12 cellular contexts compared by ENCODE assay signal in genomic region chr1:228163004-228163753, GRCh38. TPM values are rescaled to one million over a fixed set of nuclear protein-coding genes. Genes with fewer than 3 reads are reported as not detected.
A peak's percentile ranks its signal among the peaks of the same experiment; 100 is the strongest.
DNase-seq lines count a peak whose midpoint lies in the region; ATAC-seq, FAIRE-seq and TF ChIP-seq lines count a peak whose summit lies in the region.
"Had no signal": no experiment of that assay in that cellular context is flagged by ENCODE, and none has a peak within 500 bp of the region (broad histone marks: within the 10 kb centered on the region; RNA-seq: fewer than 3 reads in every experiment).

No MANE protein-coding gene starts in this region.

- H3K4me3 ChIP-seq in RWPE2 (ENCODE audit: severe bottlenecking), result peak overlapping the region; percentile 10
- no peak overlapping the region for H3K4me3 ChIP-seq in H1 (ENCODE audit: extremely low read depth in 1 of 4, insufficient read depth in 2 of 4, low read depth in 3 of 4, low read length in 4 of 4)

- no peak overlapping the region for H4K5ac ChIP-seq in H1 (ENCODE audit: insufficient read length, low read depth, low read length)

- H3K18ac ChIP-seq in H1 (ENCODE audit: extremely low read depth, low read length), result peak overlapping the region; percentile 78

- H4K8ac ChIP-seq in H1 (ENCODE audit: extremely low read depth, insufficient read depth, low read length), result peak overlapping the region; percentile 74; the same call in 1 of the 2 replicates

- H3K4me3 Mint-ChIP-seq in type B pancreatic cell, result no peak overlapping the region

- peaks cover 9% of the 10 kb centered on the region for H3K4me1 Mint-ChIP-seq in type B pancreatic cell (ENCODE audit: unreplicated experiment)

- peak overlapping the region; percentile 99 for H3K27ac Mint-ChIP-seq in type B pancreatic cell

- peak; percentile 48 for ATAC-seq in RWPE2 (ENCODE audit: low read depth)
- ATAC-seq: activated CD4-positive, CD25-positive, alpha-beta regulatory T cell treated with anti-CD3 and anti-CD28 coated beads, Interleukin-2, amount 50 U/mL, for 24 hours had no signal

- TF ChIP-seq CTCF in RWPE2 (IDR thresholded peaks at IDR 0.05; ENCODE audit: poor library complexity, severe bottlenecking) (no peak), H1 (IDR thresholded peaks at IDR 0.05; ENCODE audit: control extremely low read depth in 1 of 3, insufficient read depth in 1 of 3, low read depth in 1 of 3, low read length in 3 of 3) (no peak), type B pancreatic cell (conservative IDR thresholded peaks at IDR 0.05) (no peak)

- H3K27ac ChIP-seq in RWPE2 (ENCODE audit: poor library complexity, severe bottlenecking) (peak overlapping the region; percentile 94), H1 (ENCODE audit: low read depth, low read length) (no peak overlapping the region)

- H3K27me3 Mint-ChIP-seq in type B pancreatic cell, result no peaks in the 10 kb centered on the region

- FAIRE-seq in H1 (lab: Jason Lieb, UNC) (no peak), GM12892 (lab: Jason Lieb, UNC) (no peak)
- FAIRE-seq: endometrium had no signal

- H4K20me1 ChIP-seq in H1 (replicated peaks in 1 of 2; ENCODE audit: control insufficient read depth in 1 of 2, insufficient read depth in 2 of 2, low read length in 2 of 2), result peaks cover 0 to 2% of the 10 kb centered on the region in 2 experiments

- no peak overlapping the region for H2BK20ac ChIP-seq in H1 (ENCODE audit: low read length)

- H3K9ac ChIP-seq in H1 (replicated peaks in 1 of 4; ENCODE audit: extremely low read depth in 1 of 4, low read depth in 3 of 4, low read length in 3 of 4), result no peak overlapping the region

- H3K4ac ChIP-seq in H1 (replicated peaks; ENCODE audit: insufficient read length, low read depth, low read length), result no peak overlapping the region

- H3K23ac ChIP-seq in H1 (ENCODE audit: insufficient read length), result no peak overlapping the region

- no peaks in the 10 kb centered on the region for H3K27me3 ChIP-seq in RWPE2 (ENCODE audit: insufficient read depth, poor library complexity, severe bottlenecking)
- H3K27me3 ChIP-seq in H1 (replicated peaks in 1 of 4; ENCODE audit: control insufficient read depth in 3 of 4, extremely low read depth in 1 of 4, insufficient read depth in 3 of 4, low read length in 3 of 4), result peaks cover 0 to 3% (median 0%) of the 10 kb centered on the region in 4 experiments; a peak in 4 of 7 replicates

- H3K36me3 ChIP-seq in RWPE2 (ENCODE audit: low read depth) (no peaks in the 10 kb centered on the region), H1 (ENCODE audit: control insufficient read depth in 2 of 4, insufficient read depth in 4 of 4, low read length in 3 of 4) (no peaks in the 10 kb centered on the region)
- H3K36me3 ChIP-seq: neutrophil had no signal

- no peak overlapping the region for H2AFZ ChIP-seq in H1 (ENCODE audit: low read length)

- no peaks in the 10 kb centered on the region for H3K9me3 ChIP-seq in RWPE2 (ENCODE audit: severe bottlenecking)
- no peaks in the 10 kb centered on the region for H3K9me3 ChIP-seq in H1 (ENCODE audit: insufficient read depth in 2 of 2, low read depth in 1 of 2, low read length in 1 of 2)
- H3K9me3 ChIP-seq: neutrophil had no signal

- peaks cover 21% of the 10 kb centered on the region for H3K4me1 ChIP-seq in RWPE2 (ENCODE audit: insufficient read depth, poor library complexity, severe bottlenecking)
- H3K4me1 ChIP-seq in H1 (replicated peaks in 1 of 4; ENCODE audit: control insufficient read depth in 3 of 4, insufficient read depth in 4 of 4, low read length in 3 of 4), result peaks cover 0 to 12% (median 8%) of the 10 kb centered on the region in 4 experiments; a peak in 6 of 7 replicates

- CTCF ChIA-PET in H1 (lab: Charles Lee; ENCODE audit: partially characterized antibody), result interaction anchor here (0.9 to 6.2 kb wide), 6 partner anchors 10 to 157 kb away, joined by 3 to 40 read pairs (median 4); no protein-coding TSS in a partner anchor

- H2BK120ac ChIP-seq in H1 (replicated peaks; ENCODE audit: low read depth, low read length), result no peak overlapping the region

- peaks cover 0 to 11% of the 10 kb centered on the region in 2 experiments; a peak in 2 of 4 replicates for H3K79me2 ChIP-seq in H1 (ENCODE audit: control insufficient read depth in 1 of 2, insufficient read depth in 2 of 2, low read length in 2 of 2)

- H3K4me2 ChIP-seq in H1 (ENCODE audit: insufficient read depth in 1 of 2, low read depth in 2 of 2, low read length in 2 of 2), result no peak overlapping the region

- TF ChIP-seq POLR2A in H1 (IDR thresholded peaks at IDR 0.05; ENCODE audit: control extremely low read depth in 1 of 2, low read depth in 2 of 2, low read length in 2 of 2) (no peak), GM12892 (IDR thresholded peaks at IDR 0.05; ENCODE audit: low read depth, low read length) (no peak)

- H4K91ac ChIP-seq in H1 (replicated peaks; ENCODE audit: insufficient read length, low read length), result peak overlapping the region; percentile 65

- WGBS in H1 (ENCODE audit: extremely low coverage in 1 of 2, insufficient coverage in 1 of 2, insufficient read length in 1 of 2, insufficient replicate concordance in 2 of 2, low coverage in 1 of 2, low lambda C conversion rate in 2 of 2, missing lambda C conversion rate in 1 of 2), 2 experiments, result 85% methylated on average over 29 of the region's 30 CpGs; no CpG with 5 or more reads in 1 of the 2 experiments

- no peak overlapping the region for H2AK5ac ChIP-seq in H1 (ENCODE audit: low read depth, low read length)

- H3K56ac ChIP-seq in H1 (replicated peaks; ENCODE audit: insufficient read length, low read depth, low read length), result no peak overlapping the region

- H2BK5ac ChIP-seq in H1 (ENCODE audit: low read depth, low read length), result 0 out of 2 replicates have a peak overlapping the region, but pooled peaks have one; percentile 16

- no peaks in the 10 kb centered on the region for H3K9me3 Mint-ChIP-seq in type B pancreatic cell

- POLR2A ChIA-PET in H1 (lab: Charles Lee; ENCODE audit: partially characterized antibody), result interaction anchor here (0.7 to 6.5 kb wide), 5 partner anchors 10 to 242 kb away, joined by 3 to 44 read pairs (median 4); partner anchors contain the start of gene GUK1

- TF ChIP-seq EP300 in H1 (IDR thresholded peaks at IDR 0.05; ENCODE audit: borderline replicate concordance in 1 of 2, low read depth in 2 of 2, low read length in 2 of 2), result no peak

- H3K36me3 Mint-ChIP-seq in type B pancreatic cell, result no peaks in the 10 kb centered on the region

- H2BK12ac ChIP-seq in H1 (ENCODE audit: low read depth, low read length), result no peak overlapping the region

- no peak for TF ChIP-seq RAD21 in H1 (IDR thresholded peaks at IDR 0.05 in 1 of 2, conservative IDR thresholded peaks at IDR 0.05 in 1 of 2; ENCODE audit: low read depth in 2 of 2, low read length in 2 of 2)

- H3K23me2 ChIP-seq in H1 (ENCODE audit: low read depth, low read length), result peaks cover 6% of the 10 kb centered on the region; the same call in 1 of the 2 replicates

- no peak overlapping the region for H2BK15ac ChIP-seq in H1 (ENCODE audit: low read length)

- DNase-seq in RWPE2 (ENCODE audit: low spot score) (no peak), H1 (ENCODE audit: low read depth in 1 of 2, low spot score in 2 of 2) (no peak), mesenteric fat pad (ENCODE audit: low spot score) (peak; percentile 92), type B pancreatic cell (ENCODE audit: extremely low spot score, unreplicated experiment) (no peak), midbrain (lab: John Stamatoyannopoulos, UW) (no peak), DMS 273 (lab: John Stamatoyannopoulos, UW; ENCODE audit: unreplicated experiment) (no peak), GM12892 (ENCODE audit: insufficient read length) (no peak)
- DNase-seq in activated CD8-positive, alpha-beta memory T cell treated with anti-CD3 and anti-CD28 coated beads, Interleukin-2, amount 50 U/mL, for 4 hours, result no peak
- DNase-seq: NCI-H748 treated with DMSO at 0.1 percent for 48 hours had no signal

- peaks cover 2% of the 10 kb centered on the region; the same call in 1 of the 2 replicates for H3K79me1 ChIP-seq in H1 (ENCODE audit: low read depth, low read length)

- H3K14ac ChIP-seq in H1 (ENCODE audit: insufficient read length), result no peak overlapping the region

RNA-seq across cellular contexts. Expression of gene IBA57, which starts 2.4 kb away (rescaled TPM):
- total RNA-seq in H1 (2021; fragmentation: NEBNext Ultra II Directional; extraction: Animal tissue kit (Norgen Biotek cat#: 25700)), result 5.9 and 7.8 TPM in 2 replicates
- polyA plus RNA-seq in H1 (2011; rRNA removed), result 2.6 and 5.3 TPM in 2 replicates
- polyA plus RNA-seq in H1 (2011; cell fraction: cytosol; rRNA removed), result 4.6 TPM
- 7.1 TPM for polyA plus RNA-seq in H1 (2011; cell fraction: nucleus; rRNA removed)
- polyA plus RNA-seq in H1 (2012, experiment 1 of 2), result 2.9 to 3.9 TPM (median 3.6 TPM) in 4 replicates
- polyA plus RNA-seq in H1 (2012, experiment 2 of 2), result 1.6 TPM
- 2.3 TPM for polyA plus RNA-seq in H1 (2013, experiment 1 of 2)
- 2.3 TPM for polyA plus RNA-seq in H1 (2013, experiment 2 of 2)
- polyA minus RNA-seq in H1 (2011; rRNA and poly(A)+ RNA removed), result 3.2 and 3.3 TPM in 2 replicates
- polyA minus RNA-seq in H1 (2011; cell fraction: cytosol; rRNA and poly(A)+ RNA removed), result 2.8 TPM
- 8.4 TPM for polyA minus RNA-seq in H1 (2011; cell fraction: nucleus; rRNA and poly(A)+ RNA removed)
- total RNA-seq in mesenteric fat pad (7.5 TPM), type B pancreatic cell (ENCODE audit: low replicate concordance) (9.5 and 10.5 TPM in 2 replicates)
- polyA plus RNA-seq in GM12892 (2012; ENCODE audit: missing spikeins), result 1.2 TPM

RNA-seq across cellular contexts. Expression of gene GJC2, which starts 13.4 kb away (rescaled TPM):
- 0.54 and 0.55 TPM in 2 replicates for total RNA-seq in H1 (2021; fragmentation: NEBNext Ultra II Directional; extraction: Animal tissue kit (Norgen Biotek cat#: 25700))
- 0.17 and 0.28 TPM in 2 replicates for polyA plus RNA-seq in H1 (2011; rRNA removed)
- 0.27 TPM for polyA plus RNA-seq in H1 (2011; cell fraction: cytosol; rRNA removed)
- 0.54 TPM for polyA plus RNA-seq in H1 (2011; cell fraction: nucleus; rRNA removed)
- 0.25 to 0.57 TPM (median 0.40 TPM) in 4 replicates for polyA plus RNA-seq in H1 (2012, experiment 1 of 2)
- 0.10 TPM for polyA plus RNA-seq in H1 (2012, experiment 2 of 2)
- 0.36 TPM for polyA plus RNA-seq in H1 (2013, experiment 1 of 2)
- 0.40 TPM for polyA plus RNA-seq in H1 (2013, experiment 2 of 2)
- 0.16 and 0.22 TPM in 2 replicates for polyA minus RNA-seq in H1 (2011; rRNA and poly(A)+ RNA removed)
- not detected for polyA minus RNA-seq in H1 (2011; cell fraction: cytosol; rRNA and poly(A)+ RNA removed)
- polyA minus RNA-seq in H1 (2011; cell fraction: nucleus; rRNA and poly(A)+ RNA removed), result 0.60 TPM
- total RNA-seq in mesenteric fat pad, result 2.6 TPM
- total RNA-seq in type B pancreatic cell (ENCODE audit: low replicate concordance), result 0.76 and 1.3 TPM in 2 replicates
- 0.11 TPM for polyA plus RNA-seq in GM12892 (2012; ENCODE audit: missing spikeins)

RNA-seq across cellular contexts. Expression of gene GUK1, which starts 23.1 kb away (rescaled TPM):
- total RNA-seq in H1 (2021; fragmentation: NEBNext Ultra II Directional; extraction: Animal tissue kit (Norgen Biotek cat#: 25700)), result 68.5 TPM in 2 replicates
- polyA plus RNA-seq in H1 (2011; rRNA removed), result 182 and 183 TPM in 2 replicates
- polyA plus RNA-seq in H1 (2011; cell fraction: cytosol; rRNA removed), result 167 TPM
- 249 TPM for polyA plus RNA-seq in H1 (2011; cell fraction: nucleus; rRNA removed)
- 36.2 to 105 TPM (median 94.7 TPM) in 4 replicates for polyA plus RNA-seq in H1 (2012, experiment 1 of 2)
- 106 TPM for polyA plus RNA-seq in H1 (2012, experiment 2 of 2)
- polyA plus RNA-seq in H1 (2013, experiment 1 of 2), result 97.5 TPM
- 90.9 TPM for polyA plus RNA-seq in H1 (2013, experiment 2 of 2)
- polyA minus RNA-seq in H1 (2011; rRNA and poly(A)+ RNA removed), result 25.4 and 32.8 TPM in 2 replicates
- polyA minus RNA-seq in H1 (2011; cell fraction: cytosol; rRNA and poly(A)+ RNA removed), result 33.8 TPM
- polyA minus RNA-seq in H1 (2011; cell fraction: nucleus; rRNA and poly(A)+ RNA removed), result 70.3 TPM
- 220 TPM for total RNA-seq in mesenteric fat pad
- 133 and 174 TPM in 2 replicates for total RNA-seq in type B pancreatic cell (ENCODE audit: low replicate concordance)
- polyA plus RNA-seq in GM12892 (2012; ENCODE audit: missing spikeins), result 109 TPM

RNA-seq across cellular contexts. Expression of gene OBSCN, which starts 44.7 kb away (rescaled TPM):
- 21.0 and 28.4 TPM in 2 replicates for total RNA-seq in H1 (2021; fragmentation: NEBNext Ultra II Directional; extraction: Animal tissue kit (Norgen Biotek cat#: 25700))
- 7.5 and 10.1 TPM in 2 replicates for polyA plus RNA-seq in H1 (2011; rRNA removed)
- 9.8 TPM for polyA plus RNA-seq in H1 (2011; cell fraction: cytosol; rRNA removed)
- 70.1 TPM for polyA plus RNA-seq in H1 (2011; cell fraction: nucleus; rRNA removed)
- polyA plus RNA-seq in H1 (2012, experiment 1 of 2), result 11.7 to 20.8 TPM (median 19.4 TPM) in 4 replicates
- polyA plus RNA-seq in H1 (2012, experiment 2 of 2), result 6.5 TPM
- 6.5 TPM for polyA plus RNA-seq in H1 (2013, experiment 1 of 2)
- 4.8 TPM for polyA plus RNA-seq in H1 (2013, experiment 2 of 2)
- polyA minus RNA-seq in H1 (2011; rRNA and poly(A)+ RNA removed), result 13.8 and 16.4 TPM in 2 replicates
- polyA minus RNA-seq in H1 (2011; cell fraction: cytosol; rRNA and poly(A)+ RNA removed), result 18.6 TPM
- 55.0 TPM for polyA minus RNA-seq in H1 (2011; cell fraction: nucleus; rRNA and poly(A)+ RNA removed)
- total RNA-seq in mesenteric fat pad, result 3.7 TPM
- 17.2 and 48.9 TPM in 2 replicates for total RNA-seq in type B pancreatic cell (ENCODE audit: low replicate concordance)
- not detected for polyA plus RNA-seq in GM12892 (2012; ENCODE audit: missing spikeins)

RNA-seq across cellular contexts. Expression of gene MRPL55, which starts 54.1 kb away (rescaled TPM):
- total RNA-seq in H1 (2021; fragmentation: NEBNext Ultra II Directional; extraction: Animal tissue kit (Norgen Biotek cat#: 25700)), result 59.0 and 62.7 TPM in 2 replicates
- 244 and 249 TPM in 2 replicates for polyA plus RNA-seq in H1 (2011; rRNA removed)
- polyA plus RNA-seq in H1 (2011; cell fraction: cytosol; rRNA removed), result 186 TPM
- polyA plus RNA-seq in H1 (2011; cell fraction: nucleus; rRNA removed), result 157 TPM
- 31.0 to 91.5 TPM (median 85.9 TPM) in 4 replicates for polyA plus RNA-seq in H1 (2012, experiment 1 of 2)
- polyA plus RNA-seq in H1 (2012, experiment 2 of 2), result 110 TPM
- polyA plus RNA-seq in H1 (2013, experiment 1 of 2), result 72.3 TPM
- 69.2 TPM for polyA plus RNA-seq in H1 (2013, experiment 2 of 2)
- 30.6 and 36.8 TPM in 2 replicates for polyA minus RNA-seq in H1 (2011; rRNA and poly(A)+ RNA removed)
- 38.5 TPM for polyA minus RNA-seq in H1 (2011; cell fraction: cytosol; rRNA and poly(A)+ RNA removed)
- 46.7 TPM for polyA minus RNA-seq in H1 (2011; cell fraction: nucleus; rRNA and poly(A)+ RNA removed)
- total RNA-seq in mesenteric fat pad (38.9 TPM), type B pancreatic cell (ENCODE audit: low replicate concordance) (47.4 and 58.8 TPM in 2 replicates)
- 25.4 TPM for polyA plus RNA-seq in GM12892 (2012; ENCODE audit: missing spikeins)
